ENCODE assay signal across 8 cellular contexts in genomic region chr1:1889847-1890505, GRCh38. TPM values are rescaled to one million over a fixed set of nuclear protein-coding genes. Genes with fewer than 3 reads are reported as not detected.
A peak's percentile ranks its signal among the peaks of the same experiment; 100 is the strongest.
DNase-seq lines count a peak whose midpoint lies in the region; ATAC-seq and TF ChIP-seq lines count a peak whose summit lies in the region.

No MANE protein-coding gene starts in this region.

- H3K27ac ChIP-seq in BLaER1 = peak overlapping the region; percentile 100
- H3K27ac ChIP-seq in mammary epithelial cell (ENCODE audit: insufficient read depth, low read depth, low read length) = peak overlapping the region; percentile 84

- H3K36me3 Mint-ChIP-seq in T-helper 1 cell treated with Interleukin-12 subunit alpha and Interleukin-12 subunit beta and Interleukin-4 antibody, amounts not matched to agents 30 μg/mL and 1 μg/mL, for 36 hours (ENCODE audit: low read depth) = peaks cover 6% of the 10 kb centered on the region

- H2AFZ ChIP-seq in mammary epithelial cell (ENCODE audit: low read depth, low read length) = peak overlapping the region; percentile 65

- in situ Hi-C loops in mammary epithelial cell (cut with MboI; ENCODE audit: low sequenced_read_pairs in 2 of 2) = no loop called here

- peaks cover 1% of the 10 kb centered on the region for H3K27me3 Mint-ChIP-seq in T-helper 1 cell treated with Interleukin-12 subunit alpha and Interleukin-12 subunit beta and Interleukin-4 antibody, amounts not matched to agents 30 μg/mL and 1 μg/mL, for 36 hours (ENCODE audit: low read depth)

- H4K20me1 ChIP-seq in BLaER1 (peaks cover 52% of the 10 kb centered on the region), mammary epithelial cell (ENCODE audit: insufficient read depth, low read length) (peaks cover 6% of the 10 kb centered on the region)

- H3K9me3 ChIP-seq in BLaER1 (no peaks in the 10 kb centered on the region), mammary epithelial cell (replicated peaks; ENCODE audit: insufficient read depth, low read length) (no peaks in the 10 kb centered on the region)

- H3K27ac Mint-ChIP-seq in T-helper 1 cell treated with Interleukin-12 subunit alpha and Interleukin-12 subunit beta and Interleukin-4 antibody, amounts not matched to agents 30 μg/mL and 1 μg/mL, for 36 hours = peak overlapping the region; percentile 83

- H3K27me3 ChIP-seq in BLaER1 (no peaks in the 10 kb centered on the region), mammary epithelial cell (ENCODE audit: insufficient read depth, low read length) (no peaks in the 10 kb centered on the region)

- dilution Hi-C loops in mammary epithelial cell (cut with HindIII; ENCODE audit: low sequenced_read_pairs) = loop anchor here (5.0 to 10.0 kb wide), 3 partner anchors 133 to 515 kb away; partner anchors contain the start of genes AURKAIP1 and MIB2

- H3K36me3 ChIP-seq in BLaER1 = peaks cover 14% of the 10 kb centered on the region
- no peaks in the 10 kb centered on the region for H3K36me3 ChIP-seq in mammary epithelial cell (ENCODE audit: insufficient read depth, low read length)

- WGBS in mammary epithelial cell (ENCODE audit: low coverage, missing lambda C conversion rate) = 3% methylated on average over 11 of the region's 88 CpGs

- BruUV-seq in mammary epithelial cell (replicated peaks; lab: Mats Ljungman, UMichigan) = no TSS peak

- peak overlapping the region; percentile 83 for H3K4me3 Mint-ChIP-seq in T-helper 1 cell treated with Interleukin-12 subunit alpha and Interleukin-12 subunit beta and Interleukin-4 antibody, amounts not matched to agents 30 μg/mL and 1 μg/mL, for 36 hours

- H3K4me3 ChIP-seq in BLaER1 = peak overlapping the region; percentile 83
- H3K4me3 ChIP-seq in mammary epithelial cell (replicated peaks in 1 of 3; ENCODE audit: insufficient read depth in 1 of 3, low read depth in 2 of 3, low read length in 3 of 3) = peak overlapping the region; percentile 80 to 96 (median 92)

- peaks cover 64% of the 10 kb centered on the region for H3K79me2 ChIP-seq in mammary epithelial cell (ENCODE audit: insufficient read depth, low read length)

- H3K4me2 ChIP-seq in BLaER1 = peak overlapping the region; percentile 88
- peak overlapping the region; percentile 85 for H3K4me2 ChIP-seq in mammary epithelial cell (ENCODE audit: insufficient read depth, low read depth, low read length)

- H3K9ac ChIP-seq in BLaER1 = peak overlapping the region; percentile 99
- peak overlapping the region; percentile 87 for H3K9ac ChIP-seq in mammary epithelial cell (ENCODE audit: insufficient read depth, low read length)

- intact Hi-C loops in mammary epithelial cell (cut with micrococcal nuclease) = loop anchor here (2.0 kb wide), 1 partner anchor 55 kb away; no protein-coding TSS in a partner anchor

- peaks cover 32% of the 10 kb centered on the region for H3K4me1 Mint-ChIP-seq in T-helper 1 cell treated with Interleukin-12 subunit alpha and Interleukin-12 subunit beta and Interleukin-4 antibody, amounts not matched to agents 30 μg/mL and 1 μg/mL, for 36 hours (ENCODE audit: low read depth)

- peaks cover 68% of the 10 kb centered on the region for H3K4me1 ChIP-seq in BLaER1
- H3K4me1 ChIP-seq in mammary epithelial cell (ENCODE audit: insufficient read depth, low read length) = peaks cover 22% of the 10 kb centered on the region

- CTCF ChIA-PET in mammary epithelial cell (lab: Charles Lee; ENCODE audit: low non-redundant PET) = no interaction called here

- no peak for TF ChIP-seq CTCF in mammary epithelial cell (conservative IDR thresholded peaks at IDR 0.05 in 1 of 2, IDR thresholded peaks at IDR 0.05 in 1 of 2; ENCODE audit: extremely low read depth in 1 of 2, insufficient read depth in 1 of 2, low read depth in 1 of 2, low read length in 2 of 2)

- peak; percentile 23 for ATAC-seq in HG03460 (IDR thresholded peaks at IDR 0.05; ENCODE audit: unreplicated experiment)

- DNase-seq in GM19240 (ENCODE audit: insufficient read length, low spot score) (peak; percentile 63), mammary epithelial cell (peak; percentile 41), iris pigment epithelial cell (ENCODE audit: low read depth) (peak; percentile 51), pons (ENCODE audit: low spot score) (no peak)
- peak; percentile 48 to 63 for DNase-seq in stimulated activated CD4-positive, alpha-beta T cell treated with anti-CD3 and anti-CD28 coated beads, Interleukin-2, amount 100 ng/mL, for 24 hours

- H3K9me3 Mint-ChIP-seq in T-helper 1 cell treated with Interleukin-12 subunit alpha and Interleukin-12 subunit beta and Interleukin-4 antibody, amounts not matched to agents 30 μg/mL and 1 μg/mL, for 36 hours = no peaks in the 10 kb centered on the region

RNA-seq across cellular contexts. Expression of gene GNB1, which starts 0.9 kb away (rescaled TPM):
- 100 to 1,000 TPM; 105 to 480 TPM for total RNA-seq in mammary epithelial cell
- polyA plus RNA-seq in mammary epithelial cell = 441 TPM
- polyA minus RNA-seq in mammary epithelial cell = 553 TPM

RNA-seq across cellular contexts. Expression of gene CALML6, which starts 25.1 kb away (rescaled TPM):
- total RNA-seq in mammary epithelial cell = 1 to 10 TPM in 1 of 2 donors, under 1 TPM in 1; 0.67 to 1.1 TPM
- polyA plus RNA-seq in mammary epithelial cell = 0.20 TPM
- not detected for polyA minus RNA-seq in mammary epithelial cell

RNA-seq across cellular contexts. Expression of gene TMEM52, which starts 29.1 kb away (rescaled TPM):
- 1 to 10 TPM in 1 of 2 donors, under 1 TPM in 1; 0.67 to 1.6 TPM for total RNA-seq in mammary epithelial cell
- 1.3 TPM for polyA plus RNA-seq in mammary epithelial cell
- polyA minus RNA-seq in mammary epithelial cell = not detected
